Comparison of ENCODE assay signal across 14 cellular contexts in genomic region chr14:85535316-85535715, GRCh38. TPM values are rescaled to one million over a fixed set of nuclear protein-coding genes. Genes with fewer than 3 reads are reported as not detected.
DNase-seq lines count a peak whose midpoint lies in the region; ATAC-seq, FAIRE-seq and TF ChIP-seq lines count a peak whose summit lies in the region.
"Had no signal": no experiment of that assay in that cellular context is flagged by ENCODE, and none has a peak within 500 bp of the region (broad histone marks: within the 10 kb centered on the region; RNA-seq: fewer than 3 reads in every experiment).

No MANE protein-coding gene starts in this region.

- ATAC-seq in foreskin keratinocyte, result no peak
- no peak for ATAC-seq in HG03039 (IDR thresholded peaks at IDR 0.05; ENCODE audit: unreplicated experiment)

- TF ChIP-seq POLR2A in GM12892 (IDR thresholded peaks at IDR 0.05; ENCODE audit: low read depth, low read length), result no peak

- no peaks in the 10 kb centered on the region for H3K9me3 ChIP-seq in adipocyte (ENCODE audit: control insufficient read depth, low read length)

- H3K27ac ChIP-seq in foreskin keratinocyte (peak overlapping the region; percentile 91), rectal smooth muscle tissue (ENCODE audit: low read depth, low read length) (no peak overlapping the region)

- H3K4me3 ChIP-seq in adipocyte (ENCODE audit: low read length) (peak overlapping the region; percentile 91), rectal smooth muscle tissue (ENCODE audit: low read length) (peak overlapping the region; percentile 26)
- H3K4me3 ChIP-seq: lung had no signal

- H3K4me1 ChIP-seq in adipocyte (ENCODE audit: control insufficient read depth, insufficient read depth, low read length), result peaks cover 40% of the 10 kb centered on the region
- H3K4me1 ChIP-seq in foreskin keratinocyte, result peaks cover 6% of the 10 kb centered on the region
- no peaks in the 10 kb centered on the region for H3K4me1 ChIP-seq in rectal smooth muscle tissue (ENCODE audit: control insufficient read depth, insufficient read depth, low read length)

- peak overlapping the region; percentile 92 for H3K9ac ChIP-seq in adipocyte (ENCODE audit: low read length)
- H3K9ac ChIP-seq in rectal smooth muscle tissue (ENCODE audit: low read length), result no peak overlapping the region

- TF ChIP-seq CTCF in foreskin keratinocyte (conservative IDR thresholded peaks at IDR 0.05), result no peak

- no peak for FAIRE-seq in GM12892 (lab: Jason Lieb, UNC)

- H3K27me3 ChIP-seq in adipocyte (replicated peaks; ENCODE audit: control insufficient read depth, insufficient read depth, low read length) (no peaks in the 10 kb centered on the region), foreskin keratinocyte (no peaks in the 10 kb centered on the region), rectal smooth muscle tissue (ENCODE audit: control insufficient read depth, insufficient read depth, low read length) (peaks cover 4% of the 10 kb centered on the region)

- H3K36me3 ChIP-seq in adipocyte (ENCODE audit: control insufficient read depth, insufficient read depth, low read length, severe bottlenecking), result no peaks in the 10 kb centered on the region
- no peaks in the 10 kb centered on the region for H3K36me3 ChIP-seq in rectal smooth muscle tissue (ENCODE audit: control insufficient read depth, insufficient read depth, low read length)

- peak; percentile 1 for DNase-seq in EL
- DNase-seq in adipocyte (ENCODE audit: low read depth), result peak; percentile 49
- no peak for DNase-seq in foreskin keratinocyte
- no peak for DNase-seq in GM12892 (ENCODE audit: insufficient read length)
- no peak for DNase-seq in CD1c-positive myeloid dendritic cell (ENCODE audit: extremely low spot score)
- DNase-seq in T1000 (lab: John Stamatoyannopoulos, UW), result no peak
- DNase-seq: activated CD4-positive, alpha-beta T cell treated with anti-CD3 and anti-CD28 coated beads for 48 hours; activated gamma-delta T cell treated with Interleukin-2 at 50 U/mL for 16 hours; NCI-H2227 treated with DMSO at 0.1 percent for 48 hours; stimulated activated naive CD4-positive, alpha-beta T cell had no signal

RNA-seq across cellular contexts. Expression of gene FLRT2, which starts 5.4 kb away (rescaled TPM):
- total RNA-seq in foreskin keratinocyte, result 52.5 and 111 TPM in 2 replicates
- 11.9 and 22.2 TPM in 2 replicates for polyA plus RNA-seq in foreskin keratinocyte
- 0.06 TPM for polyA plus RNA-seq in GM12892 (2012; ENCODE audit: missing spikeins)
- polyA plus RNA-seq: CD14-positive monocyte had no signal

Comparison
In these comparisons a context has a peak if more than half of its experiments do, and no peak if none do; other contexts are left out.
1. DNase-seq: peak in EL (single experiment) and adipocyte (single experiment); none in foreskin keratinocyte (0 of 2), GM12892 (single experiment), CD1c-positive myeloid dendritic cell (single experiment) and T1000 (single experiment).